27 cellular contexts compared by ENCODE assay signal in genomic region chr3:68467465-68467864, GRCh38.
"Had no signal": no experiment of that assay in that cellular context is flagged by ENCODE, and none has a peak within 500 bp of the region (broad histone marks: within the 10 kb centered on the region; RNA-seq: fewer than 3 reads in every experiment).

No MANE protein-coding gene starts in this region.

- ATAC-seq: activated naive CD4-positive, alpha-beta T cell treated with anti-CD3 and anti-CD28 coated beads, Interleukin-2, amount 50 U/mL, for 72 hours; esophagus mucosa; left ventricle myocardium superior; sciatic nerve; stimulated activated memory B cell treated with anti-CD40 and anti-IgM and Interleukin-4, amounts not matched to agents 10 μg/mL and 1 μg/mL and 100 μg/mL, for 72 hours had no signal

- DNase-seq: activated CD4-positive, alpha-beta memory T cell treated with anti-CD3 and anti-CD28 coated beads, Interleukin-2, amount 10 ng/mL, durations not matched to agents 7 days and 5 days; activated CD4-positive, alpha-beta T cell treated with anti-CD3 and anti-CD28 coated beads for 1 hour; activated CD4-positive, alpha-beta T cell treated with anti-CD3 and anti-CD28 coated beads, Interleukin-2, amount 10 ng/mL, durations not matched to agents 7 days and 5 days; activated T-cell treated with anti-CD3 and anti-CD28 coated beads, Interleukin-2, amount 50 U/mL, for 48 hours; central memory CD4-positive, alpha-beta T cell; foreskin fibroblast; head of caudate nucleus; hippocampal formation; left ventricle myocardium superior; naive B cell; nephron progenitor cell; ovary; retina; small intestine; stimulated activated CD4-positive, alpha-beta T cell treated with anti-CD3 and anti-CD28 coated beads, Interleukin-4, amount 100 ng/mL, for 4 hours; stimulated activated CD8-positive, alpha-beta memory T cell treated with anti-CD3 and anti-CD28 coated beads, Interleukin-4, amount 100 ng/mL, for 48 hours; stomach; T-helper 9 cell; thyroid gland had no signal

- H3K27ac ChIP-seq: breast epithelium, ovary, stomach, thyroid gland had no signal

- H3K36me3 Mint-ChIP-seq: naive B cell; stimulated activated memory B cell treated with anti-CD40 and anti-IgM and Interleukin-4, amounts not matched to agents 10 μg/mL and 1 μg/mL and 100 μg/mL, for 72 hours had no signal

- H3K27ac Mint-ChIP-seq: activated CD4-positive, alpha-beta memory T cell treated with anti-CD3 and anti-CD28 coated beads, Interleukin-2, amount 10 ng/mL, durations not matched to agents 7 days and 5 days; activated CD4-positive, alpha-beta T cell treated with anti-CD3 and anti-CD28 coated beads, Interleukin-2, amount 10 ng/mL, durations not matched to agents 7 days and 5 days; activated naive CD4-positive, alpha-beta T cell treated with anti-CD3 and anti-CD28 coated beads, Interleukin-2, amount 50 U/mL, for 72 hours; activated T-helper 2 cell treated with anti-CD3 and anti-CD28 coated beads, Interferon-gamma antibody, Interleukin-2, Interleukin-4, amounts not matched to agents 10 μg/mL and 5 μg/mL and 100 μg/mL, durations not matched to agents 14 hours and 24 hours and 36 hours; naive B cell; nephron progenitor cell; progenitor cell of endocrine pancreas; stimulated activated memory B cell treated with anti-CD40 and anti-IgM and Interleukin-4, amounts not matched to agents 10 μg/mL and 1 μg/mL and 100 μg/mL, for 72 hours; T-helper 1 cell treated with Interleukin-12 subunit alpha and Interleukin-12 subunit beta and Interleukin-4 antibody, amounts not matched to agents 30 μg/mL and 1 μg/mL, for 36 hours had no signal

- H3K27me3 ChIP-seq: breast epithelium, ovary, stomach, thyroid gland had no signal

- H3K4me3 Mint-ChIP-seq: activated CD4-positive, alpha-beta memory T cell treated with anti-CD3 and anti-CD28 coated beads, Interleukin-2, amount 10 ng/mL, durations not matched to agents 7 days and 5 days; activated CD4-positive, alpha-beta T cell treated with anti-CD3 and anti-CD28 coated beads, Interleukin-2, amount 10 ng/mL, durations not matched to agents 7 days and 5 days; nephron progenitor cell; stimulated activated memory B cell treated with anti-CD40 and anti-IgM and Interleukin-4, amounts not matched to agents 10 μg/mL and 1 μg/mL and 100 μg/mL, for 72 hours; T-helper 1 cell treated with Interleukin-12 subunit alpha and Interleukin-12 subunit beta and Interleukin-4 antibody, amounts not matched to agents 30 μg/mL and 1 μg/mL, for 36 hours had no signal

- H3K4me1 ChIP-seq: breast epithelium, stomach, thyroid gland had no signal

- H3K4me1 Mint-ChIP-seq: activated CD4-positive, alpha-beta memory T cell treated with anti-CD3 and anti-CD28 coated beads, Interleukin-2, amount 10 ng/mL, durations not matched to agents 7 days and 5 days; activated CD4-positive, alpha-beta T cell treated with anti-CD3 and anti-CD28 coated beads, Interleukin-2, amount 10 ng/mL, durations not matched to agents 7 days and 5 days; naive B cell; nephron progenitor cell; stimulated activated memory B cell treated with anti-CD40 and anti-IgM and Interleukin-4, amounts not matched to agents 10 μg/mL and 1 μg/mL and 100 μg/mL, for 72 hours had no signal

- H3K36me3 ChIP-seq: breast epithelium, ovary, stomach, thyroid gland had no signal

- H3K9me3 ChIP-seq: breast epithelium, ovary, thyroid gland had no signal

- H3K4me3 ChIP-seq: breast epithelium, ovary, stomach, thyroid gland had no signal

- H3K9me3 Mint-ChIP-seq: activated CD4-positive, alpha-beta memory T cell treated with anti-CD3 and anti-CD28 coated beads, Interleukin-2, amount 10 ng/mL, durations not matched to agents 7 days and 5 days; activated CD4-positive, alpha-beta T cell treated with anti-CD3 and anti-CD28 coated beads, Interleukin-2, amount 10 ng/mL, durations not matched to agents 7 days and 5 days had no signal

- H3K27me3 Mint-ChIP-seq: activated CD4-positive, alpha-beta memory T cell treated with anti-CD3 and anti-CD28 coated beads, Interleukin-2, amount 10 ng/mL, durations not matched to agents 7 days and 5 days; activated CD4-positive, alpha-beta T cell treated with anti-CD3 and anti-CD28 coated beads, Interleukin-2, amount 10 ng/mL, durations not matched to agents 7 days and 5 days; naive B cell; progenitor cell of endocrine pancreas; stimulated activated memory B cell treated with anti-CD40 and anti-IgM and Interleukin-4, amounts not matched to agents 10 μg/mL and 1 μg/mL and 100 μg/mL, for 72 hours had no signal
